1 cellular context compared by ENCODE assay signal in the genomic region with DNA sequence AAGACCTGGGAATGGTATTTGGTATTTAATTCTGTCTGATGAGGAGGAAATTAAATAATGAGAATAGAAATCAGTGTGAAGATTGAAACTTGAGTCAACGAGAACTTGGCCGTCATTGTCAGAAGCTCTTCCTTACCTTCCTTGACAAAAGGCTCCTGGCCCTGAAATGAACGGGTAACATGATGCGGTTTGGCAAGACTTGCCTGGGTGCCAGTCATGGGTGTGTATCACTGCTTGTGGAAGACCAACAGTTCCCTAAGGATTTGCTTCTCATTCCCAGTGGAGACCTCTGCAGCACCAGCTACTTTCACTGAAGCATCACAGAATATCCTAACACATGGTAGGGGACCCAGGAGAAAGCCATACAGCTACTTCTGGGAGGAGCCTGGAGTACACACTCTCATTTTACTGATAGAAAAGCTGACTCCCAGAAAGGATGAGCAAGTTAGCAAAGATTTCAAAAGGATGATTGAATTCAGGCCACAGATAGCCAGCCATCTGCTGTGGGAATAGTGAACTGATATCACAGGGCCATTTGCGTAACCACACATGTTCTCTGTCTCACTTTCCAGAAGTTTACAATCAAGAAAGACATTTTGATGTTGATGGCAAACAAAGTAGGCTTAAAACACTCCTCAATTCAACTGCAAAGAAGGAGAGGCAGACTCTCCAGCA.
TF ChIP-seq lines count a peak whose summit lies in the region.

No MANE protein-coding gene starts in this region.

TF ChIP-seq in GM23338, 12 proteins besides CTCF, POLR2A, EP300 and RAD21 (continued from another document):
- TF ChIP-seq, protein P1, sequence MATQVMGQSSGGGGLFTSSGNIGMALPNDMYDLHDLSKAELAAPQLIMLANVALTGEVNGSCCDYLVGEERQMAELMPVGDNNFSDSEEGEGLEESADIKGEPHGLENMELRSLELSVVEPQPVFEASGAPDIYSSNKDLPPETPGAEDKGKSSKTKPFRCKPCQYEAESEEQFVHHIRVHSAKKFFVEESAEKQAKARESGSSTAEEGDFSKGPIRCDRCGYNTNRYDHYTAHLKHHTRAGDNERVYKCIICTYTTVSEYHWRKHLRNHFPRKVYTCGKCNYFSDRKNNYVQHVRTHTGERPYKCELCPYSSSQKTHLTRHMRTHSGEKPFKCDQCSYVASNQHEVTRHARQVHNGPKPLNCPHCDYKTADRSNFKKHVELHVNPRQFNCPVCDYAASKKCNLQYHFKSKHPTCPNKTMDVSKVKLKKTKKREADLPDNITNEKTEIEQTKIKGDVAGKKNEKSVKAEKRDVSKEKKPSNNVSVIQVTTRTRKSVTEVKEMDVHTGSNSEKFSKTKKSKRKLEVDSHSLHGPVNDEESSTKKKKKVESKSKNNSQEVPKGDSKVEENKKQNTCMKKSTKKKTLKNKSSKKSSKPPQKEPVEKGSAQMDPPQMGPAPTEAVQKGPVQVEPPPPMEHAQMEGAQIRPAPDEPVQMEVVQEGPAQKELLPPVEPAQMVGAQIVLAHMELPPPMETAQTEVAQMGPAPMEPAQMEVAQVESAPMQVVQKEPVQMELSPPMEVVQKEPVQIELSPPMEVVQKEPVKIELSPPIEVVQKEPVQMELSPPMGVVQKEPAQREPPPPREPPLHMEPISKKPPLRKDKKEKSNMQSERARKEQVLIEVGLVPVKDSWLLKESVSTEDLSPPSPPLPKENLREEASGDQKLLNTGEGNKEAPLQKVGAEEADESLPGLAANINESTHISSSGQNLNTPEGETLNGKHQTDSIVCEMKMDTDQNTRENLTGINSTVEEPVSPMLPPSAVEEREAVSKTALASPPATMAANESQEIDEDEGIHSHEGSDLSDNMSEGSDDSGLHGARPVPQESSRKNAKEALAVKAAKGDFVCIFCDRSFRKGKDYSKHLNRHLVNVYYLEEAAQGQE (IDR thresholded peaks at IDR 0.05; ENCODE audit: unreplicated experiment), result no peak
- TF ChIP-seq NANOG (IDR thresholded peaks at IDR 0.05; ENCODE audit: borderline replicate concordance), result no peak
- TF ChIP-seq EZH2phosphoT487 (IDR thresholded peaks at IDR 0.05; ENCODE audit: unreplicated experiment), result no peak
- TF ChIP-seq JUNB (IDR thresholded peaks at IDR 0.05; ENCODE audit: unreplicated experiment), result no peak
- TF ChIP-seq ZNF114 (CRISPR knock-in tag; IDR thresholded peaks at IDR 0.05), result no peak
- no peak for TF ChIP-seq EZH2 (IDR thresholded peaks at IDR 0.05; ENCODE audit: low read depth, unreplicated experiment)
- TF ChIP-seq CREB1 (CRISPR knock-in tag; IDR thresholded peaks at IDR 0.05; ENCODE audit: low read depth), result no peak
